ENCODE assay signal across 9 cellular contexts in genomic region chr16:62041401-62041800, GRCh38. TPM values are rescaled to one million over a fixed set of nuclear protein-coding genes. Genes with fewer than 3 reads are reported as not detected.
DNase-seq lines count a peak whose midpoint lies in the region; ATAC-seq and TF ChIP-seq lines count a peak whose summit lies in the region.
"Had no signal": no experiment of that assay in that cellular context is flagged by ENCODE, and none has a peak within 500 bp of the region (broad histone marks: within the 10 kb centered on the region; RNA-seq: fewer than 3 reads in every experiment).

No MANE protein-coding gene starts in this region.

- no peak for TF ChIP-seq EP300 in gastroesophageal sphincter (IDR thresholded peaks at IDR 0.05)

- H3K27me3 ChIP-seq in OCI-LY3 (ENCODE audit: low read depth, low read length) (no peaks in the 10 kb centered on the region), gastroesophageal sphincter (peaks cover 30% of the 10 kb centered on the region), spleen (replicated peaks in 1 of 7) (peaks cover 0 to 36% (median 7%) of the 10 kb centered on the region in 7 donors)

- H3K4me3 ChIP-seq in GM12865 (ENCODE audit: low read depth, low read length) (no peak overlapping the region), OCI-LY3 (ENCODE audit: low read length) (no peak overlapping the region), gastroesophageal sphincter (no peak overlapping the region), spleen (no peak overlapping the region)
- H3K4me3 ChIP-seq: SJCRH30 had no signal

- TF ChIP-seq POLR2A in gastroesophageal sphincter (IDR thresholded peaks at IDR 0.05) (no peak), spleen (IDR thresholded peaks at IDR 0.05) (no peak)

- no peaks in the 10 kb centered on the region for H3K79me2 ChIP-seq in OCI-LY3 (ENCODE audit: low read length)

- no peak overlapping the region for H3K4me2 ChIP-seq in OCI-LY3 (ENCODE audit: low read length)

- H3K9ac ChIP-seq in OCI-LY3 (ENCODE audit: low read length) = no peak overlapping the region

- H3K36me3 ChIP-seq in OCI-LY3 (replicated peaks; ENCODE audit: low read depth, low read length) (no peaks in the 10 kb centered on the region), gastroesophageal sphincter (no peaks in the 10 kb centered on the region), spleen (no peaks in the 10 kb centered on the region)
- H3K36me3 ChIP-seq: SJCRH30 had no signal

- H4K20me1 ChIP-seq in OCI-LY3 (ENCODE audit: insufficient read depth, low read length) = no peaks in the 10 kb centered on the region

- H3K9me3 ChIP-seq in OCI-LY3 (ENCODE audit: insufficient read depth, low read length) = no peaks in the 10 kb centered on the region
- no peaks in the 10 kb centered on the region for H3K9me3 ChIP-seq in gastroesophageal sphincter
- H3K9me3 ChIP-seq in spleen = no peaks in the 10 kb centered on the region
- H3K9me3 ChIP-seq: SJCRH30 had no signal

- no peak overlapping the region for H2AFZ ChIP-seq in OCI-LY3 (ENCODE audit: low read depth, low read length)

- 0 to 7% methylated on average over 2 to 4 of the region's 4 CpGs for WGBS in gastroesophageal sphincter (ENCODE audit: low coverage in 1 of 2), 2 donors
- WGBS in spleen, 5 donors = 5 to 15% (median 13%) methylated on average over 4 of the region's 4 CpGs

- TF ChIP-seq CTCF in 22Rv1 (IDR thresholded peaks at IDR 0.05) = peak; percentile 75
- peak; percentile 25 for TF ChIP-seq CTCF in GM12865 (IDR thresholded peaks at IDR 0.05; ENCODE audit: insufficient read depth, low read depth, low read length, missing control alignments)
- peak; percentile 57 for TF ChIP-seq CTCF in OCI-LY3 (IDR thresholded peaks at IDR 0.05; ENCODE audit: low read depth, low read length)
- TF ChIP-seq CTCF in gastroesophageal sphincter (IDR thresholded peaks at IDR 0.05) = peak in 3 of 4 experiments; percentile 14 to 34 (median 18)
- TF ChIP-seq CTCF in spleen (IDR thresholded peaks at IDR 0.05 in 8 of 11, conservative IDR thresholded peaks at IDR 0.05 in 3 of 11) = peak in 1 of 11 experiments; percentile 17

- intact Hi-C loops in spleen (cut with DNase I; ENCODE audit: low total_unique reads) = no loop called here

- peak; percentile 8 for DNase-seq in GM12865 (ENCODE audit: low read depth)
- no peak for DNase-seq in spleen

- no peak overlapping the region for H3K27ac ChIP-seq in 22Rv1
- H3K27ac ChIP-seq in OCI-LY3 (ENCODE audit: low read length) = no peak overlapping the region
- H3K27ac ChIP-seq in gastroesophageal sphincter = no peak overlapping the region
- H3K27ac ChIP-seq in spleen = no peak overlapping the region
- H3K27ac ChIP-seq: SJCRH30 had no signal

- ATAC-seq in gastroesophageal sphincter = no peak
- ATAC-seq in GM19023 (IDR thresholded peaks at IDR 0.05; ENCODE audit: unreplicated experiment) = no peak
- ATAC-seq in HG03159 (IDR thresholded peaks at IDR 0.05; ENCODE audit: unreplicated experiment) = no peak
- no peak for ATAC-seq in GM21423 (IDR thresholded peaks at IDR 0.05; ENCODE audit: unreplicated experiment)

- H3K4me1 ChIP-seq in OCI-LY3 (ENCODE audit: low read length) = no peaks in the 10 kb centered on the region
- peaks cover 0 to under 1% (median 0%) of the 10 kb centered on the region in 3 donors for H3K4me1 ChIP-seq in gastroesophageal sphincter
- peaks cover 0 to under 1% (median 0%) of the 10 kb centered on the region in 6 donors for H3K4me1 ChIP-seq in spleen
- H3K4me1 ChIP-seq: SJCRH30 had no signal

RNA-seq across cellular contexts. Expression of gene CDH8, which starts 5.2 kb away (rescaled TPM):
- 1 to 10 TPM in 2 of 4 donors, under 1 TPM in 2; 0.40 to 3.0 (median 0.86) TPM for total RNA-seq in gastroesophageal sphincter
- 1 to 10 TPM in 1 of 7 donors, not detected in 6; 1.4 TPM for total RNA-seq in spleen
- polyA plus RNA-seq in spleen = under 1 TPM in 2 of 3 donors, not detected in 1; under 0.01 TPM
- total RNA-seq: SJCRH30 had no signal
